33 cellular contexts compared by ENCODE assay signal in genomic region chr3:30183421-30183820, GRCh38.
"Had no signal": no experiment of that assay in that cellular context is flagged by ENCODE, and none has a peak within 500 bp of the region (broad histone marks: within the 10 kb centered on the region; RNA-seq: fewer than 3 reads in every experiment).

No MANE protein-coding gene starts in this region.

- H3K36me3 ChIP-seq: MG63, Peyer's patch, SJSA1 had no signal

- H3K9ac ChIP-seq: SK-N-SH had no signal

- FAIRE-seq: bronchial epithelial cell had no signal

- ATAC-seq: activated CD8-positive, alpha-beta T cell treated with anti-CD3 and anti-CD28 coated beads for 36 hours; activated T-cell treated with anti-CD3 and anti-CD28 coated beads, Interleukin-2, amount 50 U/mL, for 72 hours; body of pancreas; PC-3 had no signal

- DNase-seq: activated CD4-positive, alpha-beta T cell treated with anti-CD3 and anti-CD28 coated beads, Interleukin-2, amount 10 ng/mL, durations not matched to agents 24 days and 14 days; activated CD4-positive, alpha-beta T cell treated with anti-CD3 and anti-CD28 coated beads, Interleukin-2, amount 50 U/mL, for 4 hours; activated CD8-positive, alpha-beta T cell treated with anti-CD3 and anti-CD28 coated beads for 36 hours; activated gamma-delta T cell; activated naive CD4-positive, alpha-beta T cell treated with Interleukin-2 at 50 U/mL for 16 hours; activated naive CD8-positive, alpha-beta T cell treated with anti-CD3 and anti-CD28 coated beads, Interleukin-2, amount 10 ng/mL, durations not matched to agents 7 days and 5 days; activated T-cell treated with anti-CD3 and anti-CD28 coated beads, Interleukin-2, amount 50 U/mL, for 1 hour; activated T-cell treated with anti-CD3 and anti-CD28 coated beads, Interleukin-2, amount 50 U/mL, for 72 hours; body of pancreas; central memory CD4-positive, alpha-beta T cell; Kasumi-1; MG63; NCI-H1048; NCI-H1105 treated with DMSO at 0.1 percent for 48 hours; NCI-H1436; NCI-H1694; NCI-H1930; NCI-H2081 treated with DMSO at 0.1 percent for 48 hours; NCI-H510A; NCI-H526; NCI-H748 treated with DMSO at 0.1 percent for 48 hours; NK-92 treated with Interleukin-12 subunit alpha and Interleukin-12 subunit beta, amount 100 ng/mL, for 24 hours; PC-3; Peyer's patch; RPMI8226; SHP77 treated with DMSO at 0.1 percent for 48 hours; SK-N-SH had no signal

- H3K4me2 ChIP-seq: SK-N-SH had no signal

- H3K4me3 ChIP-seq: body of pancreas, MG63, Peyer's patch, SJSA1 had no signal

- H3K4me3 Mint-ChIP-seq: activated CD4-positive, alpha-beta T cell treated with anti-CD3 and anti-CD28 coated beads, Interleukin-2, amount 10 ng/mL, durations not matched to agents 24 days and 14 days; activated CD8-positive, alpha-beta T cell treated with anti-CD3 and anti-CD28 coated beads for 36 hours; activated naive CD4-positive, alpha-beta T cell treated with anti-CD3 and anti-CD28 coated beads, Interleukin-2, amount 50 U/mL, for 24 hours; activated naive CD8-positive, alpha-beta T cell treated with anti-CD3 and anti-CD28 coated beads, Interleukin-2, amount 10 ng/mL, durations not matched to agents 7 days and 5 days; activated T-cell treated with anti-CD3 and anti-CD28 coated beads, Interleukin-2, amount 50 U/mL, for 72 hours; T-helper 1 cell treated with Interleukin-12 subunit alpha and Interleukin-12 subunit beta and Interleukin-4 antibody, amounts not matched to agents 30 μg/mL and 1 μg/mL, for 36 hours; T-helper 2 cell treated with Interferon-gamma antibody and Interleukin-4, amounts not matched to agents 5 μg/mL and 100 μg/mL, for 36 hours had no signal

- H3K4me1 ChIP-seq: body of pancreas, Peyer's patch, SJSA1 had no signal

- H3K4me1 Mint-ChIP-seq: activated CD4-positive, alpha-beta T cell treated with anti-CD3 and anti-CD28 coated beads, Interleukin-2, amount 10 ng/mL, durations not matched to agents 24 days and 14 days; activated naive CD4-positive, alpha-beta T cell treated with anti-CD3 and anti-CD28 coated beads, Interleukin-2, amount 50 U/mL, for 24 hours; activated naive CD8-positive, alpha-beta T cell treated with anti-CD3 and anti-CD28 coated beads, Interleukin-2, amount 10 ng/mL, durations not matched to agents 7 days and 5 days had no signal

- H3K36me3 Mint-ChIP-seq: activated naive CD8-positive, alpha-beta T cell treated with anti-CD3 and anti-CD28 coated beads, Interleukin-2, amount 10 ng/mL, durations not matched to agents 7 days and 5 days had no signal

- H3K27me3 ChIP-seq: body of pancreas, MG63, Peyer's patch, SJSA1 had no signal

- H3K9me3 Mint-ChIP-seq: activated CD4-positive, alpha-beta T cell treated with anti-CD3 and anti-CD28 coated beads, Interleukin-2, amount 10 ng/mL, durations not matched to agents 24 days and 14 days; activated CD8-positive, alpha-beta T cell treated with anti-CD3 and anti-CD28 coated beads for 36 hours; activated naive CD4-positive, alpha-beta T cell treated with anti-CD3 and anti-CD28 coated beads, Interleukin-2, amount 50 U/mL, for 24 hours; activated naive CD8-positive, alpha-beta T cell treated with anti-CD3 and anti-CD28 coated beads, Interleukin-2, amount 10 ng/mL, durations not matched to agents 7 days and 5 days; activated T-cell treated with anti-CD3 and anti-CD28 coated beads, Interleukin-2, amount 50 U/mL, for 72 hours; activated T-helper 2 cell treated with anti-CD3 and anti-CD28 coated beads, Interferon-gamma antibody, Interleukin-2, Interleukin-4, amounts not matched to agents 10 μg/mL and 5 μg/mL and 100 μg/mL, durations not matched to agents 14 hours and 24 hours and 36 hours; T-helper 1 cell treated with Interleukin-12 subunit alpha and Interleukin-12 subunit beta and Interleukin-4 antibody, amounts not matched to agents 30 μg/mL and 1 μg/mL, for 36 hours; T-helper 2 cell treated with Interferon-gamma antibody and Interleukin-4, amounts not matched to agents 5 μg/mL and 100 μg/mL, for 36 hours had no signal

- H3K9me3 ChIP-seq: body of pancreas, MG63, Peyer's patch, SJSA1, SK-N-SH had no signal

- H3K27ac Mint-ChIP-seq: activated CD4-positive, alpha-beta T cell treated with anti-CD3 and anti-CD28 coated beads, Interleukin-2, amount 10 ng/mL, durations not matched to agents 24 days and 14 days; activated CD8-positive, alpha-beta T cell treated with anti-CD3 and anti-CD28 coated beads for 36 hours; activated naive CD4-positive, alpha-beta T cell treated with anti-CD3 and anti-CD28 coated beads, Interleukin-2, amount 50 U/mL, for 24 hours; activated naive CD8-positive, alpha-beta T cell treated with anti-CD3 and anti-CD28 coated beads, Interleukin-2, amount 10 ng/mL, durations not matched to agents 7 days and 5 days; activated T-cell treated with anti-CD3 and anti-CD28 coated beads, Interleukin-2, amount 50 U/mL, for 72 hours; activated T-helper 2 cell treated with anti-CD3 and anti-CD28 coated beads, Interferon-gamma antibody, Interleukin-2, Interleukin-4, amounts not matched to agents 10 μg/mL and 5 μg/mL and 100 μg/mL, durations not matched to agents 14 hours and 24 hours and 36 hours; T-helper 1 cell treated with Interleukin-12 subunit alpha and Interleukin-12 subunit beta and Interleukin-4 antibody, amounts not matched to agents 30 μg/mL and 1 μg/mL, for 36 hours; T-helper 2 cell treated with Interferon-gamma antibody and Interleukin-4, amounts not matched to agents 5 μg/mL and 100 μg/mL, for 36 hours had no signal

- H3K27ac ChIP-seq: body of pancreas, Peyer's patch, SJSA1 had no signal
